Comparison of ENCODE assay signal across 1 cellular context in genomic region chr16:86764551-86764950, GRCh38.
TF ChIP-seq lines count a peak whose summit lies in the region.

No MANE protein-coding gene starts in this region.

TF ChIP-seq in SK-N-SH treated with all-trans-retinoic acid at 6 μM for 48 hours, 23 proteins besides CTCF, POLR2A, EP300 and RAD21 (continued from another document):
- TF ChIP-seq, protein P1, sequence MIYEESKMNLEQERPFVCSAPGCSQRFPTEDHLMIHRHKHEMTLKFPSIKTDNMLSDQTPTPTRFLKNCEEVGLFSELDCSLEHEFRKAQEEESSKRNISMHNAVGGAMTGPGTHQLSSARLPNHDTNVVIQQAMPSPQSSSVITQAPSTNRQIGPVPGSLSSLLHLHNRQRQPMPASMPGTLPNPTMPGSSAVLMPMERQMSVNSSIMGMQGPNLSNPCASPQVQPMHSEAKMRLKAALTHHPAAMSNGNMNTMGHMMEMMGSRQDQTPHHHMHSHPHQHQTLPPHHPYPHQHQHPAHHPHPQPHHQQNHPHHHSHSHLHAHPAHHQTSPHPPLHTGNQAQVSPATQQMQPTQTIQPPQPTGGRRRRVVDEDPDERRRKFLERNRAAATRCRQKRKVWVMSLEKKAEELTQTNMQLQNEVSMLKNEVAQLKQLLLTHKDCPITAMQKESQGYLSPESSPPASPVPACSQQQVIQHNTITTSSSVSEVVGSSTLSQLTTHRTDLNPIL (CRISPR knock-in tag; IDR thresholded peaks at IDR 0.05; ENCODE audit: low read depth): no peak
- TF ChIP-seq SNAI2 (CRISPR knock-in tag; IDR thresholded peaks at IDR 0.05) (no peak), GLIS3 (CRISPR knock-in tag; IDR thresholded peaks at IDR 0.05) (no peak), RARB (CRISPR knock-in tag; IDR thresholded peaks at IDR 0.05) (no peak), OSR1 (CRISPR knock-in tag; IDR thresholded peaks at IDR 0.05) (no peak), ISL1 (CRISPR knock-in tag; IDR thresholded peaks at IDR 0.05) (no peak), CSRNP3 (CRISPR knock-in tag; IDR thresholded peaks at IDR 0.05) (no peak), ARNTL (CRISPR knock-in tag; IDR thresholded peaks at IDR 0.05; ENCODE audit: borderline replicate concordance, low read depth) (no peak), BACH2 (CRISPR knock-in tag; IDR thresholded peaks at IDR 0.05; ENCODE audit: borderline replicate concordance) (no peak), ZNF565 (CRISPR knock-in tag; conservative IDR thresholded peaks at IDR 0.05; ENCODE audit: low read depth) (no peak), TOX (CRISPR knock-in tag; IDR thresholded peaks at IDR 0.05; ENCODE audit: borderline replicate concordance) (no peak), ZNF8 (CRISPR knock-in tag; IDR thresholded peaks at IDR 0.05) (no peak), PPARA (CRISPR knock-in tag; IDR thresholded peaks at IDR 0.05; ENCODE audit: borderline replicate concordance) (no peak)
- TF ChIP-seq, protein P2, sequence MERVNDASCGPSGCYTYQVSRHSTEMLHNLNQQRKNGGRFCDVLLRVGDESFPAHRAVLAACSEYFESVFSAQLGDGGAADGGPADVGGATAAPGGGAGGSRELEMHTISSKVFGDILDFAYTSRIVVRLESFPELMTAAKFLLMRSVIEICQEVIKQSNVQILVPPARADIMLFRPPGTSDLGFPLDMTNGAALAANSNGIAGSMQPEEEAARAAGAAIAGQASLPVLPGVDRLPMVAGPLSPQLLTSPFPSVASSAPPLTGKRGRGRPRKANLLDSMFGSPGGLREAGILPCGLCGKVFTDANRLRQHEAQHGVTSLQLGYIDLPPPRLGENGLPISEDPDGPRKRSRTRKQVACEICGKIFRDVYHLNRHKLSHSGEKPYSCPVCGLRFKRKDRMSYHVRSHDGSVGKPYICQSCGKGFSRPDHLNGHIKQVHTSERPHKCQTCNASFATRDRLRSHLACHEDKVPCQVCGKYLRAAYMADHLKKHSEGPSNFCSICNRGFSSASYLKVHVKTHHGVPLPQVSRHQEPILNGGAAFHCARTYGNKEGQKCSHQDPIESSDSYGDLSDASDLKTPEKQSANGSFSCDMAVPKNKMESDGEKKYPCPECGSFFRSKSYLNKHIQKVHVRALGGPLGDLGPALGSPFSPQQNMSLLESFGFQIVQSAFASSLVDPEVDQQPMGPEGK (CRISPR knock-in tag; IDR thresholded peaks at IDR 0.05; ENCODE audit: borderline replicate concordance): no peak
